Comparison of ENCODE assay signal across 17 cellular contexts in the genomic region with DNA sequence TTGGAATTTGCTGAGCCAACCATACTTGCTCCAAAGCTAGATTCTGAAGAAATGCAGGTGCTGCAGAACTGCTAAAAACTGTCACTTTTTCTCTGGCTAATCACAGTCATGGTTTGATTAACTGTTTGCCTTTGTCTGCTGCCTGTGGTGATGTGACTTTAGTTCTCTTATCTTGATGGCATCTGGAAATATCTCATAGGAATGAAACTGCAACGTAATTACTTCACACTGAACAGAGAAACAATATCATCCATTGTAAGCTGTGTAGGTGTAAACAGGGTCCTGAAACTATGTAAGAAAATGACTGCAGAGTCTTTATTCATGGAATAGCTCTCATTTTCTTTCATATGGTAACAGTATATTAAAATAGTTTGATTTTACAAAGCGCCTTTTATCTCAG.
A peak's percentile ranks its signal among the peaks of the same experiment; 100 is the strongest.
DNase-seq lines count a peak whose midpoint lies in the region; ATAC-seq and TF ChIP-seq lines count a peak whose summit lies in the region.
"Had no signal": no experiment of that assay in that cellular context is flagged by ENCODE, and none has a peak within 500 bp of the region (broad histone marks: within the 10 kb centered on the region; RNA-seq: fewer than 3 reads in every experiment).

No MANE protein-coding gene starts in this region.

- H3K4me2 ChIP-seq in KMS-11 = peak overlapping the region; percentile 60; the same call in 1 of the 2 replicates

- H3K79me2 ChIP-seq in KMS-11 (ENCODE audit: insufficient read depth, low read depth) = no peaks in the 10 kb centered on the region

- no peaks in the 10 kb centered on the region for H4K20me1 ChIP-seq in KMS-11 (ENCODE audit: insufficient read depth)

- peaks cover 58% of the 10 kb centered on the region for H3K4me1 ChIP-seq in KMS-11 (ENCODE audit: low read depth, poor library complexity, severe bottlenecking)
- H3K4me1 ChIP-seq: BE2C, Caco-2 had no signal

- no peaks in the 10 kb centered on the region for H3K27me3 ChIP-seq in KMS-11 (ENCODE audit: insufficient read depth, low read depth)
- H3K27me3 ChIP-seq: BE2C had no signal

- H3K4me3 ChIP-seq in KMS-11 (IDR thresholded peaks at IDR 0.05; ENCODE audit: insufficient read depth, low read depth, low read length) (no peak overlapping the region), retinal pigment epithelial cell (ENCODE audit: low read length) (no peak overlapping the region)

- H3K27ac ChIP-seq in KMS-11 = no peak overlapping the region

- in situ Hi-C loops in GM13976 (cut with MboI; ENCODE audit: low sequenced_read_pairs, unreplicated experiment) = no loop called here

- no peak overlapping the region for H3K9ac ChIP-seq in KMS-11

- H2AFZ ChIP-seq in KMS-11 (ENCODE audit: low read depth) = no peak overlapping the region

- H3K36me3 ChIP-seq in KMS-11 (ENCODE audit: insufficient read depth) = no peaks in the 10 kb centered on the region
- H3K36me3 ChIP-seq: BE2C had no signal

- DNase-seq in GM13976 (ENCODE audit: low spot score) (peak; percentile 8), NCI-H774 (lab: John Stamatoyannopoulos, UW) (peak; percentile 25), retinal pigment epithelial cell (ENCODE audit: low read depth) (peak; percentile 27)
- no peak for DNase-seq in activated CD4-positive, alpha-beta T cell treated with anti-CD3 and anti-CD28 coated beads for 4 hours
- DNase-seq: BE2C; C1 segment of cervical spinal cord; Caco-2; CD4-positive, CD25-positive, alpha-beta regulatory T cell; CD8-positive, alpha-beta memory T cell; GOT3; H7; HFFc6; KBM-7 had no signal

- TF ChIP-seq CTCF in GM13976 (IDR thresholded peaks at IDR 0.05; ENCODE audit: borderline replicate concordance, control extremely low read depth, extremely low read depth, insufficient read depth, missing control alignments) (no peak), KMS-11 (conservative IDR thresholded peaks at IDR 0.05; ENCODE audit: low read depth, low read length) (no peak), retinal pigment epithelial cell (conservative IDR thresholded peaks at IDR 0.05; ENCODE audit: low read depth, low read length) (no peak)

- ATAC-seq in HG03457 (IDR thresholded peaks at IDR 0.05; ENCODE audit: unreplicated experiment) (no peak), HG03039 (IDR thresholded peaks at IDR 0.05; ENCODE audit: unreplicated experiment) (no peak)
- ATAC-seq: HCT116 had no signal

Comparison
In these comparisons a context has a peak if more than half of its experiments do, and no peak if none do; other contexts are left out.
1. DNase-seq: peak in GM13976 (single experiment), NCI-H774 (single experiment) and retinal pigment epithelial cell (single experiment); none in activated CD4-positive, alpha-beta T cell treated with anti-CD3 and anti-CD28 coated beads for 4 hours (0 of 2).